In genomic region chrX:136039968-136040367, GRCh38 we compare ENCODE assay signal across 24 cellular contexts.
"Had no signal": no experiment of that assay in that cellular context is flagged by ENCODE, and none has a peak within 500 bp of the region (broad histone marks: within the 10 kb centered on the region; RNA-seq: fewer than 3 reads in every experiment).

No MANE protein-coding gene starts in this region.

- H3K4me3 ChIP-seq: adrenal gland, cardiac muscle cell, lower lobe of right lung, smooth muscle cell, upper lobe of left lung had no signal

- H3K27ac ChIP-seq: adrenal gland, cardiac muscle cell, foreskin keratinocyte, lower lobe of right lung, upper lobe of left lung had no signal

- ATAC-seq: activated CD4-positive, alpha-beta T cell treated with anti-CD3 and anti-CD28 coated beads for 36 hours; activated naive CD4-positive, alpha-beta T cell treated with anti-CD3 and anti-CD28 coated beads, Interleukin-2, amount 50 U/mL, for 72 hours; activated T-helper 17 cell treated with anti-CD3 and anti-CD28 coated beads, Interleukin-2, amount 50 U/mL, for 72 hours; foreskin keratinocyte; left lobe of liver; lower lobe of right lung; naive thymus-derived CD4-positive, alpha-beta T cell; sciatic nerve; stimulated activated naive B cell treated with anti-CD40 and anti-IgM and Interleukin-4, amounts not matched to agents 10 μg/mL and 1 μg/mL and 100 μg/mL, for 72 hours had no signal

- H3K4me1 ChIP-seq: adrenal gland, foreskin keratinocyte, lower lobe of right lung, upper lobe of left lung had no signal

- H3K27me3 ChIP-seq: cardiac muscle cell, foreskin keratinocyte, upper lobe of left lung had no signal

- H3K9me3 ChIP-seq: adrenal gland, lower lobe of right lung, upper lobe of left lung had no signal

- DNase-seq: activated B cell treated with CpG ODN at 0.5 μM for 24 hours; activated CD4-positive, alpha-beta T cell treated with anti-CD3 and anti-CD28 coated beads for 36 hours; activated CD4-positive, alpha-beta T cell treated with anti-CD3 and anti-CD28 coated beads, Interleukin-2, amount 50 U/mL, for 4 hours; activated CD8-positive, alpha-beta memory T cell treated with anti-CD3 and anti-CD28 coated beads for 24 hours; activated CD8-positive, alpha-beta memory T cell treated with anti-CD3 and anti-CD28 coated beads, Interleukin-2, amount 50 U/mL, for 4 hours; activated T-cell treated with anti-CD3 and anti-CD28 coated beads, Interleukin-2, amount 50 U/mL, for 24 hours; adrenal gland; effector CD4-positive, alpha-beta T cell; erythroblast; foreskin keratinocyte; immature natural killer cell; lower lobe of right lung; naive thymus-derived CD4-positive, alpha-beta T cell; occipital lobe; stimulated activated CD4-positive, alpha-beta T cell treated with anti-CD3 and anti-CD28 coated beads, Interleukin-15, amount 100 ng/mL, for 24 hours; stimulated activated CD8-positive, alpha-beta memory T cell treated with anti-CD3 and anti-CD28 coated beads, Interleukin-4, amount 100 ng/mL, for 48 hours; stimulated activated naive B cell treated with anti-CD40 and anti-IgM and Interleukin-4, amounts not matched to agents 10 μg/mL and 1 μg/mL and 100 μg/mL, for 72 hours; upper lobe of left lung had no signal

- H3K4me2 ChIP-seq: smooth muscle cell had no signal

- H3K36me3 ChIP-seq: adrenal gland, lower lobe of right lung, upper lobe of left lung had no signal
